In the genomic region with DNA sequence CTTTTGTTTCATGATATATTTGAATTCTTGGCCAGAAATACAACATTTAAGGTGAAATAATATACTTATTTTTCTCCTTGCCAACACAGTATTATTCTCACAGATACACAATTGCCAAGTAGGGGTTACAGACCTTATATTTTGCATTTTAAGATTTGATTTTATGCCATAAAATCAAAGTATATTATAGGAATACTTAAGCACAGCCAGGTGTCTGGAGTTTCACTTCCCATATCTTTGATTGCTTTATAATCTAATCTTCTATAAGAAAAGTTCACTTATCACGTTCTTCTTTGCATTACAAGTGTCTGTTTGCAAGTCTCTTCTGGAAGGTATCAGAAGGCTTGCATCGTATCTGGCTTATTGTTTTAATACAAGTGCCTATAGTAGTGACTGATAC, we compare ENCODE assay signal across 17 cellular contexts.
A peak's percentile ranks its signal among the peaks of the same experiment; 100 is the strongest.
DNase-seq lines count a peak whose midpoint lies in the region; ATAC-seq, FAIRE-seq and TF ChIP-seq lines count a peak whose summit lies in the region.
"Had no signal": no experiment of that assay in that cellular context is flagged by ENCODE, and none has a peak within 500 bp of the region (broad histone marks: within the 10 kb centered on the region; RNA-seq: fewer than 3 reads in every experiment).

No MANE protein-coding gene starts in this region.

- H3K56ac ChIP-seq in IMR-90 (ENCODE audit: extremely low read depth, insufficient read depth, low read length), result no peak overlapping the region

- no peak overlapping the region for H4K91ac ChIP-seq in IMR-90 (ENCODE audit: insufficient read depth, low read depth, low read length)

- no peak overlapping the region for H2BK15ac ChIP-seq in IMR-90 (ENCODE audit: low read depth, low read length)

- H3K79me1 ChIP-seq in IMR-90 (ENCODE audit: low read depth in 1 of 2, low read length in 2 of 2), result no peaks in the 10 kb centered on the region

- H3K36me3 ChIP-seq in IMR-90 (ENCODE audit: control insufficient read depth, insufficient read depth, low read length), result no peaks in the 10 kb centered on the region
- H3K36me3 ChIP-seq in SK-N-MC (ENCODE audit: insufficient read depth, low read length), result no peaks in the 10 kb centered on the region
- H3K36me3 ChIP-seq in smooth muscle cell (ENCODE audit: low read depth), result no peaks in the 10 kb centered on the region
- H3K36me3 ChIP-seq in BE2C, result no peaks in the 10 kb centered on the region
- H3K36me3 ChIP-seq: BLaER1 treated with 17β-estradiol and CSF1 and Interleukin-3, amounts not matched to agents 10 nM and 100 nM had no signal

- no peaks in the 10 kb centered on the region; the same call in 1 of the 2 replicates for H3K4me1 ChIP-seq in IMR-90 (ENCODE audit: control insufficient read depth, insufficient read depth, low read length)
- no peaks in the 10 kb centered on the region for H3K4me1 ChIP-seq in smooth muscle cell (ENCODE audit: low read depth)
- no peaks in the 10 kb centered on the region; the same call in 1 of the 2 replicates for H3K4me1 ChIP-seq in BE2C
- H3K4me1 ChIP-seq: BLaER1 treated with 17β-estradiol and CSF1 and Interleukin-3, amounts not matched to agents 10 nM and 100 nM had no signal

- H2BK5ac ChIP-seq in IMR-90 (ENCODE audit: low read depth, low read length, poor library complexity, severe bottlenecking), result no peak overlapping the region

- H2AK5ac ChIP-seq in IMR-90 (ENCODE audit: low read depth, low read length), result no peak overlapping the region

- H4K20me1 ChIP-seq in IMR-90 (ENCODE audit: insufficient read depth, low read length) (no peaks in the 10 kb centered on the region), smooth muscle cell (ENCODE audit: low read depth) (no peaks in the 10 kb centered on the region)
- H4K20me1 ChIP-seq: BLaER1 treated with 17β-estradiol and CSF1 and Interleukin-3, amounts not matched to agents 10 nM and 100 nM had no signal

- TF ChIP-seq POLR2A in IMR-90 (IDR thresholded peaks at IDR 0.05; ENCODE audit: low read depth, low read length), result no peak

- H2BK120ac ChIP-seq in IMR-90 (ENCODE audit: low read depth, low read length), result no peak overlapping the region; the same call in 1 of the 2 replicates

- no peak overlapping the region for H3K14ac ChIP-seq in IMR-90 (replicated peaks; ENCODE audit: low read depth, low read length)

- DNase-seq in IMR-90 (no peak), NAMALWA (ENCODE audit: low spot score) (peak; percentile 5), SK-N-MC (ENCODE audit: low read depth, low spot score) (no peak), smooth muscle cell (lab: John Stamatoyannopoulos, UW; ENCODE audit: unreplicated experiment) (no peak), activated gamma-delta T cell (lab: John Stamatoyannopoulos, UW) (no peak), BE2C (no peak), RCC 7860 (ENCODE audit: low spot score) (no peak)
- DNase-seq: CD4-positive, alpha-beta T cell; CD8-positive, alpha-beta memory T cell; DMS79 treated with DMSO at 0.1 percent for 48 hours; GF-D8; H7 had no signal

- TF ChIP-seq RAD21 in IMR-90 (IDR thresholded peaks at IDR 0.05; ENCODE audit: low read length), result no peak

- dilution Hi-C loops in IMR-90 (cut with HindIII; ENCODE audit: low sequenced_read_pairs, unreplicated experiment), result no loop called here

- H4K5ac ChIP-seq in IMR-90 (ENCODE audit: low read depth, low read length), result no peak overlapping the region

- POLR2A ChIA-PET in IMR-90 (lab: Charles Lee; ENCODE audit: unreplicated experiment), result no interaction called here

- no peak overlapping the region for H3K4me2 ChIP-seq in IMR-90 (ENCODE audit: low read depth, low read length)
- peak overlapping the region; percentile 15 for H3K4me2 ChIP-seq in smooth muscle cell
- H3K4me2 ChIP-seq: BLaER1 treated with 17β-estradiol and CSF1 and Interleukin-3, amounts not matched to agents 10 nM and 100 nM had no signal

- H3K9ac ChIP-seq in IMR-90 (ENCODE audit: low read depth, low read length), result no peak overlapping the region
- H3K9ac ChIP-seq in SK-N-MC (ENCODE audit: insufficient read length), result peak overlapping the region; percentile 45
- no peak overlapping the region for H3K9ac ChIP-seq in smooth muscle cell (ENCODE audit: low read depth)
- H3K9ac ChIP-seq: BLaER1 treated with 17β-estradiol and CSF1 and Interleukin-3, amounts not matched to agents 10 nM and 100 nM; GM23248 had no signal

- in situ Hi-C loops in IMR-90 (cut with MboI; ENCODE audit: low sequenced_read_pairs), result no loop called here

- H4K8ac ChIP-seq in IMR-90 (ENCODE audit: low read depth in 2 of 2, low read length in 2 of 2), result no peak overlapping the region

- H3K9me3 ChIP-seq in IMR-90 (ENCODE audit: control insufficient read depth, insufficient read depth, low read length), result no peaks in the 10 kb centered on the region
- no peaks in the 10 kb centered on the region; the same call in 1 of the 2 replicates for H3K9me3 ChIP-seq in SK-N-MC (ENCODE audit: low read depth, low read length)
- no peaks in the 10 kb centered on the region for H3K9me3 ChIP-seq in smooth muscle cell (replicated peaks; ENCODE audit: low read depth)
- no peaks in the 10 kb centered on the region for H3K9me3 ChIP-seq in BE2C
- H3K9me3 ChIP-seq: BLaER1 treated with 17β-estradiol and CSF1 and Interleukin-3, amounts not matched to agents 10 nM and 100 nM had no signal

- H3K4me3 ChIP-seq in IMR-90 (ENCODE audit: insufficient read depth, low read depth, low read length), result no peak overlapping the region
- H3K4me3 ChIP-seq in SK-N-MC, result peak overlapping the region; percentile 61
- no peak overlapping the region for H3K4me3 ChIP-seq in smooth muscle cell
- H3K4me3 ChIP-seq in BE2C (ENCODE audit: low read depth, low read length), result no peak overlapping the region
- H3K4me3 ChIP-seq: BLaER1 treated with 17β-estradiol and CSF1 and Interleukin-3, amounts not matched to agents 10 nM and 100 nM; GM23248 had no signal

- WGBS in IMR-90 (ENCODE audit: extremely low coverage in 2 of 2, insufficient read length in 1 of 2), 2 experiments, result no CpG with 5 or more reads among the region's 2 CpGs
- WGBS in smooth muscle cell (ENCODE audit: low lambda C conversion rate), result 79% methylated on average over 2 of the region's 2 CpGs

- CTCF ChIA-PET in IMR-90 (lab: Yijun Ruan, JAX), result no interaction called here

- no peak for ATAC-seq in IMR-90 (ENCODE audit: low read depth)

- H3K4ac ChIP-seq in IMR-90 (ENCODE audit: low read depth, low read length), result no peak overlapping the region

- H3K27me3 ChIP-seq in IMR-90 (ENCODE audit: control insufficient read depth, insufficient read depth, low read length) (no peaks in the 10 kb centered on the region), smooth muscle cell (ENCODE audit: low read depth) (no peaks in the 10 kb centered on the region), BE2C (no peaks in the 10 kb centered on the region)
- H3K27me3 ChIP-seq: BLaER1 treated with 17β-estradiol and CSF1 and Interleukin-3, amounts not matched to agents 10 nM and 100 nM had no signal

- H3K23ac ChIP-seq in IMR-90 (ENCODE audit: low read depth, low read length), result no peak overlapping the region

- no peak overlapping the region for H2BK20ac ChIP-seq in IMR-90 (ENCODE audit: low read depth, low read length)

- H3K79me2 ChIP-seq in smooth muscle cell (ENCODE audit: low read depth), result no peaks in the 10 kb centered on the region

- H3K27ac ChIP-seq in IMR-90 (ENCODE audit: insufficient read depth, low read length) (peak overlapping the region; percentile 37; the same call in 1 of the 2 replicates), SK-N-MC (peak overlapping the region; percentile 95), smooth muscle cell (ENCODE audit: low read depth) (no peak overlapping the region)
- H3K27ac ChIP-seq: GM23248 had no signal

- BruUV-seq in IMR-90 (replicated peaks; lab: Mats Ljungman, UMichigan), result no TSS peak

- H3K9me1 ChIP-seq in IMR-90 (ENCODE audit: insufficient read depth, low read length), result no peaks in the 10 kb centered on the region

- H3F3A ChIP-seq in smooth muscle cell (ENCODE audit: low read depth), result no peaks in the 10 kb centered on the region

- no peak for FAIRE-seq in RCC 7860 (lab: Jason Lieb, UNC)
- FAIRE-seq: GM12891, GM18507, H1 had no signal

- TF ChIP-seq CTCF in IMR-90 (conservative IDR thresholded peaks at IDR 0.05; ENCODE audit: low read depth, low read length), result no peak
- TF ChIP-seq CTCF in smooth muscle cell (IDR thresholded peaks at IDR 0.05; ENCODE audit: borderline replicate concordance, insufficient read depth, poor library complexity, severe bottlenecking), result no peak
- no peak for TF ChIP-seq CTCF in BE2C (IDR thresholded peaks at IDR 0.05; ENCODE audit: low read depth, low read length)

- H2AK9ac ChIP-seq in IMR-90 (replicated peaks; ENCODE audit: low read depth, low read length, poor library complexity), result no peak overlapping the region

- H3K18ac ChIP-seq in IMR-90 (ENCODE audit: low read depth, low read length), result peak overlapping the region; percentile 16

- no peak overlapping the region for H2AFZ ChIP-seq in IMR-90 (replicated peaks; ENCODE audit: low read length, poor library complexity)
- peak overlapping the region; percentile 1 for H2AFZ ChIP-seq in smooth muscle cell (ENCODE audit: low read depth)
- H2AFZ ChIP-seq: GM23248 had no signal

- intact Hi-C loops in IMR-90 (cut with micrococcal nuclease), result no loop called here

TF ChIP-seq in IMR-90, 13 proteins besides CTCF, POLR2A, EP300 and RAD21:
- TF ChIP-seq ELK1 (IDR thresholded peaks at IDR 0.05; ENCODE audit: borderline replicate concordance, low read depth, low read length), result no peak
